ENCODE assay signal across 18 cellular contexts in the genomic region with DNA sequence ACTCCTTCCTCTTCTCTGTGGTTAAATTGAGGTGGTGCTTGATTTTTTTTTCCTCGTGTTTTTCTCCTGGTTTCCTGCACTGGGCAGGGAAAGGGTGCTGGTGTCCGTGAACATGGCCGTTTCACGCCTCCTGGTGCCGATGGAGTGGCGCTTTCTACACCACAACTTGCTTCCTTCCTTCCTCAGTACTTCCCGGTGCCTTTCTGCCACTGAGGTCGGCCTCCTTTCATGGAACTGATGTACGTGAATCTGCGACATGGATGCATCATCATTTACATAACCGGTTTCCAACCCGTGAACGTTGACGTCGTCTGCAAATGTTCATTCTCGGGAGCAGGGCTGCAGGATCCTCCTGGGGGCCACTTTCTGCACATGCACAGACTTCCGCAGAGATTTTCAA.
"Had no signal": no experiment of that assay in that cellular context is flagged by ENCODE, and none has a peak within 500 bp of the region (broad histone marks: within the 10 kb centered on the region; RNA-seq: fewer than 3 reads in every experiment).

No MANE protein-coding gene starts in this region.

- DNase-seq: activated B cell treated with CpG ODN at 0.5 μM for 24 hours; activated CD4-positive, alpha-beta memory T cell treated with anti-CD3 and anti-CD28 coated beads, Interleukin-2, amount 10 ng/mL, durations not matched to agents 7 days and 5 days; activated CD4-positive, alpha-beta T cell treated with anti-CD3 and anti-CD28 coated beads for 4 hours; activated CD8-positive, alpha-beta memory T cell treated with anti-CD3 and anti-CD28 coated beads, Interleukin-2, amount 10 ng/mL, durations not matched to agents 7 days and 5 days; activated naive CD4-positive, alpha-beta T cell treated with anti-CD3 and anti-CD28 coated beads, Interleukin-2, amount 10 ng/mL, durations not matched to agents 7 days and 5 days; activated T-cell treated with anti-CD3 and anti-CD28 coated beads, Interleukin-2, amount 50 U/mL, for 24 hours; dermis blood vessel endothelial cell; effector memory CD8-positive, alpha-beta T cell; foreskin fibroblast; hippocampal formation; nucleus accumbens; retina; stimulated activated CD4-positive, alpha-beta T cell treated with anti-CD3 and anti-CD28 coated beads, Interleukin-2, amount 100 ng/mL, for 24 hours; stimulated activated naive CD4-positive, alpha-beta T cell treated with Interleukin-2 at 50 U/mL for 16 hours; substantia nigra; upper lobe of left lung had no signal

- H3K9me3 Mint-ChIP-seq: activated B cell treated with CpG ODN at 0.5 μM for 24 hours; activated CD4-positive, alpha-beta memory T cell treated with anti-CD3 and anti-CD28 coated beads, Interleukin-2, amount 10 ng/mL, durations not matched to agents 7 days and 5 days; activated naive CD4-positive, alpha-beta T cell treated with anti-CD3 and anti-CD28 coated beads, Interleukin-2, amount 10 ng/mL, durations not matched to agents 7 days and 5 days; activated T-cell treated with anti-CD3 and anti-CD28 coated beads, Interleukin-2, amount 50 U/mL, for 24 hours; effector memory CD8-positive, alpha-beta T cell; mesothelial cell of epicardium had no signal

- H3K27ac Mint-ChIP-seq: activated B cell treated with CpG ODN at 0.5 μM for 24 hours; activated CD4-positive, alpha-beta memory T cell treated with anti-CD3 and anti-CD28 coated beads, Interleukin-2, amount 10 ng/mL, durations not matched to agents 7 days and 5 days; activated CD8-positive, alpha-beta memory T cell treated with anti-CD3 and anti-CD28 coated beads, Interleukin-2, amount 10 ng/mL, durations not matched to agents 7 days and 5 days; activated naive CD4-positive, alpha-beta T cell treated with anti-CD3 and anti-CD28 coated beads, Interleukin-2, amount 10 ng/mL, durations not matched to agents 7 days and 5 days; activated T-cell treated with anti-CD3 and anti-CD28 coated beads, Interleukin-2, amount 50 U/mL, for 24 hours; effector memory CD8-positive, alpha-beta T cell; mesothelial cell of epicardium; nephron had no signal

- H3K4me3 ChIP-seq: upper lobe of left lung had no signal

- H3K36me3 Mint-ChIP-seq: activated CD8-positive, alpha-beta memory T cell treated with anti-CD3 and anti-CD28 coated beads, Interleukin-2, amount 10 ng/mL, durations not matched to agents 7 days and 5 days; activated naive CD4-positive, alpha-beta T cell treated with anti-CD3 and anti-CD28 coated beads, Interleukin-2, amount 10 ng/mL, durations not matched to agents 7 days and 5 days; mesothelial cell of epicardium had no signal

- H3K4me3 Mint-ChIP-seq: activated B cell treated with CpG ODN at 0.5 μM for 24 hours; activated CD4-positive, alpha-beta memory T cell treated with anti-CD3 and anti-CD28 coated beads, Interleukin-2, amount 10 ng/mL, durations not matched to agents 7 days and 5 days; activated CD8-positive, alpha-beta memory T cell treated with anti-CD3 and anti-CD28 coated beads, Interleukin-2, amount 10 ng/mL, durations not matched to agents 7 days and 5 days; activated naive CD4-positive, alpha-beta T cell treated with anti-CD3 and anti-CD28 coated beads, Interleukin-2, amount 10 ng/mL, durations not matched to agents 7 days and 5 days; activated T-cell treated with anti-CD3 and anti-CD28 coated beads, Interleukin-2, amount 50 U/mL, for 24 hours; effector memory CD8-positive, alpha-beta T cell; mesothelial cell of epicardium; nephron had no signal

- H3K27ac ChIP-seq: upper lobe of left lung had no signal

- H3K4me1 Mint-ChIP-seq: activated B cell treated with CpG ODN at 0.5 μM for 24 hours; activated CD4-positive, alpha-beta memory T cell treated with anti-CD3 and anti-CD28 coated beads, Interleukin-2, amount 10 ng/mL, durations not matched to agents 7 days and 5 days; activated CD8-positive, alpha-beta memory T cell treated with anti-CD3 and anti-CD28 coated beads, Interleukin-2, amount 10 ng/mL, durations not matched to agents 7 days and 5 days; activated naive CD4-positive, alpha-beta T cell treated with anti-CD3 and anti-CD28 coated beads, Interleukin-2, amount 10 ng/mL, durations not matched to agents 7 days and 5 days had no signal
